In the genomic region with DNA sequence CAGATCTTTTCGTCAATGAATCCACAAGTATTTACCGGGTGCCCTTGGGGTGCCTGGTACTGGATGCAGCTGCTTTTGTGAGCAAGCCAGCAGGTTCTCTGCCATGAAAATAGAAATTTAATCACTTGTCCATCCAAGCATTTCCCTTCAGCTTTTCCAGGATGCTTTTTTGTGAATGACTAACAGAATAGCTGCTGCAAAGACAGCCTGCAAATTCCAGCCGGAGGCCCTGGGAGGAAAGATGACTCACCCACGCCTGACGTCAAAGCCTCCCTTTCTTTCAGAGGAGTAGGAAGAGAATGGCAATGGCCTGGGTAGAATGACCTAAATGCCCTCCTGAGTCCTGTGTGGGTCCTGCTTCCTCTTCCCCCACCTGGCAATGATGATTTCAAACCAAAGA, we compare ENCODE assay signal across 2 cellular contexts.
A peak's percentile ranks its signal among the peaks of the same experiment; 100 is the strongest.
TF ChIP-seq lines count a peak whose summit lies in the region.

No MANE protein-coding gene starts in this region.

TF ChIP-seq in HEK293, 187 proteins besides CTCF, POLR2A, EP300 and RAD21 (continued from another document and continues in another):
- TF ChIP-seq, protein P1, sequence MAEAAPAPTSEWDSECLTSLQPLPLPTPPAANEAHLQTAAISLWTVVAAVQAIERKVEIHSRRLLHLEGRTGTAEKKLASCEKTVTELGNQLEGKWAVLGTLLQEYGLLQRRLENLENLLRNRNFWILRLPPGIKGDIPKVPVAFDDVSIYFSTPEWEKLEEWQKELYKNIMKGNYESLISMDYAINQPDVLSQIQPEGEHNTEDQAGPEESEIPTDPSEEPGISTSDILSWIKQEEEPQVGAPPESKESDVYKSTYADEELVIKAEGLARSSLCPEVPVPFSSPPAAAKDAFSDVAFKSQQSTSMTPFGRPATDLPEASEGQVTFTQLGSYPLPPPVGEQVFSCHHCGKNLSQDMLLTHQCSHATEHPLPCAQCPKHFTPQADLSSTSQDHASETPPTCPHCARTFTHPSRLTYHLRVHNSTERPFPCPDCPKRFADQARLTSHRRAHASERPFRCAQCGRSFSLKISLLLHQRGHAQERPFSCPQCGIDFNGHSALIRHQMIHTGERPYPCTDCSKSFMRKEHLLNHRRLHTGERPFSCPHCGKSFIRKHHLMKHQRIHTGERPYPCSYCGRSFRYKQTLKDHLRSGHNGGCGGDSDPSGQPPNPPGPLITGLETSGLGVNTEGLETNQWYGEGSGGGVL (tag by site-specific recombination; IDR thresholded peaks at IDR 0.05): 0 out of 2 replicates have a peak, but pooled peaks have one; percentile 11
- TF ChIP-seq, protein P2, sequence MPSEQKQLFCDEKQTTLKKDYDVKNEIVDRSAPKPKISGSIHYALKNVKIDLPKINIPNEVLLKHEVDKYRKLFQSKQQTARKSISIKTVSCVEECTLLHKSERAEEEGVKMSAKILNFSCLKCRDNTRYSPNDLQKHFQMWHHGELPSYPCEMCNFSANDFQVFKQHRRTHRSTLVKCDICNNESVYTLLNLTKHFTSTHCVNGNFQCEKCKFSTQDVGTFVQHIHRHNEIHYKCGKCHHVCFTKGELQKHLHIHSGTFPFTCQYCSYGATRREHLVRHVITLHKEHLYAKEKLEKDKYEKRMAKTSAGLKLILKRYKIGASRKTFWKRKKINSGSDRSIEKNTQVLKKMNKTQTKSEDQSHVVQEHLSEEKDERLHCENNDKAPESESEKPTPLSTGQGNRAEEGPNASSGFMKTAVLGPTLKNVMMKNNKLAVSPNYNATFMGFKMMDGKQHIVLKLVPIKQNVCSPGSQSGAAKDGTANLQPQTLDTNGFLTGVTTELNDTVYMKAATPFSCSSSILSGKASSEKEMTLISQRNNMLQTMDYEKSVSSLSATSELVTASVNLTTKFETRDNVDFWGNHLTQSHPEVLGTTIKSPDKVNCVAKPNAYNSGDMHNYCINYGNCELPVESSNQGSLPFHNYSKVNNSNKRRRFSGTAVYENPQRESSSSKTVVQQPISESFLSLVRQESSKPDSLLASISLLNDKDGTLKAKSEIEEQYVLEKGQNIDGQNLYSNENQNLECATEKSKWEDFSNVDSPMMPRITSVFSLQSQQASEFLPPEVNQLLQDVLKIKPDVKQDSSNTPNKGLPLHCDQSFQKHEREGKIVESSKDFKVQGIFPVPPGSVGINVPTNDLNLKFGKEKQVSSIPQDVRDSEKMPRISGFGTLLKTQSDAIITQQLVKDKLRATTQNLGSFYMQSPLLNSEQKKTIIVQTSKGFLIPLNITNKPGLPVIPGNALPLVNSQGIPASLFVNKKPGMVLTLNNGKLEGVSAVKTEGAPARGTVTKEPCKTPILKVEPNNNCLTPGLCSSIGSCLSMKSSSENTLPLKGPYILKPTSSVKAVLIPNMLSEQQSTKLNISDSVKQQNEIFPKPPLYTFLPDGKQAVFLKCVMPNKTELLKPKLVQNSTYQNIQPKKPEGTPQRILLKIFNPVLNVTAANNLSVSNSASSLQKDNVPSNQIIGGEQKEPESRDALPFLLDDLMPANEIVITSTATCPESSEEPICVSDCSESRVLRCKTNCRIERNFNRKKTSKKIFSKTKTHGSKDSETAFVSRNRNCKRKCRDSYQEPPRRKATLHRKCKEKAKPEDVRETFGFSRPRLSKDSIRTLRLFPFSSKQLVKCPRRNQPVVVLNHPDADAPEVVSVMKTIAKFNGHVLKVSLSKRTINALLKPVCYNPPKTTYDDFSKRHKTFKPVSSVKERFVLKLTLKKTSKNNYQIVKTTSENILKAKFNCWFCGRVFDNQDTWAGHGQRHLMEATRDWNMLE (tag by site-specific recombination; conservative IDR thresholded peaks at IDR 0.05; ENCODE audit: low read depth): peak; percentile 33; the same call in 1 of the 2 replicates
- TF ChIP-seq ZNF660 (tag by site-specific recombination; IDR thresholded peaks at IDR 0.05): 0 out of 2 replicates have a peak, but pooled peaks have one; percentile 47
- peak; percentile 78 for TF ChIP-seq ZNF366 (tag by site-specific recombination; conservative IDR thresholded peaks at IDR 0.05)
- TF ChIP-seq, protein P3, sequence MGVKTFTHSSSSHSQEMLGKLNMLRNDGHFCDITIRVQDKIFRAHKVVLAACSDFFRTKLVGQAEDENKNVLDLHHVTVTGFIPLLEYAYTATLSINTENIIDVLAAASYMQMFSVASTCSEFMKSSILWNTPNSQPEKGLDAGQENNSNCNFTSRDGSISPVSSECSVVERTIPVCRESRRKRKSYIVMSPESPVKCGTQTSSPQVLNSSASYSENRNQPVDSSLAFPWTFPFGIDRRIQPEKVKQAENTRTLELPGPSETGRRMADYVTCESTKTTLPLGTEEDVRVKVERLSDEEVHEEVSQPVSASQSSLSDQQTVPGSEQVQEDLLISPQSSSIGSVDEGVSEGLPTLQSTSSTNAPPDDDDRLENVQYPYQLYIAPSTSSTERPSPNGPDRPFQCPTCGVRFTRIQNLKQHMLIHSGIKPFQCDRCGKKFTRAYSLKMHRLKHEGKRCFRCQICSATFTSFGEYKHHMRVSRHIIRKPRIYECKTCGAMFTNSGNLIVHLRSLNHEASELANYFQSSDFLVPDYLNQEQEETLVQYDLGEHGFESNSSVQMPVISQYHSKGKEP (tag by site-specific recombination; IDR thresholded peaks at IDR 0.05): no peak
- TF ChIP-seq ZNF214 (tag by site-specific recombination; IDR thresholded peaks at IDR 0.05; ENCODE audit: borderline replicate concordance): no peak
- no peak for TF ChIP-seq ZNF560 (tag by site-specific recombination; IDR thresholded peaks at IDR 0.05; ENCODE audit: borderline replicate concordance)
- TF ChIP-seq, protein P4, sequence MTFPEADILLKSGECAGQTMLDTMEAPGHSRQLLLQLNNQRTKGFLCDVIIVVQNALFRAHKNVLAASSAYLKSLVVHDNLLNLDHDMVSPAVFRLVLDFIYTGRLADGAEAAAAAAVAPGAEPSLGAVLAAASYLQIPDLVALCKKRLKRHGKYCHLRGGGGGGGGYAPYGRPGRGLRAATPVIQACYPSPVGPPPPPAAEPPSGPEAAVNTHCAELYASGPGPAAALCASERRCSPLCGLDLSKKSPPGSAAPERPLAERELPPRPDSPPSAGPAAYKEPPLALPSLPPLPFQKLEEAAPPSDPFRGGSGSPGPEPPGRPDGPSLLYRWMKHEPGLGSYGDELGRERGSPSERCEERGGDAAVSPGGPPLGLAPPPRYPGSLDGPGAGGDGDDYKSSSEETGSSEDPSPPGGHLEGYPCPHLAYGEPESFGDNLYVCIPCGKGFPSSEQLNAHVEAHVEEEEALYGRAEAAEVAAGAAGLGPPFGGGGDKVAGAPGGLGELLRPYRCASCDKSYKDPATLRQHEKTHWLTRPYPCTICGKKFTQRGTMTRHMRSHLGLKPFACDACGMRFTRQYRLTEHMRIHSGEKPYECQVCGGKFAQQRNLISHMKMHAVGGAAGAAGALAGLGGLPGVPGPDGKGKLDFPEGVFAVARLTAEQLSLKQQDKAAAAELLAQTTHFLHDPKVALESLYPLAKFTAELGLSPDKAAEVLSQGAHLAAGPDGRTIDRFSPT (tag by site-specific recombination; IDR thresholded peaks at IDR 0.05): peak; percentile 67; the same call in 1 of the 2 replicates
- peak; percentile 66 for TF ChIP-seq GLIS1 (tag by site-specific recombination; IDR thresholded peaks at IDR 0.05)
- TF ChIP-seq ZBTB21 (tag by site-specific recombination; IDR thresholded peaks at IDR 0.05): peak; percentile 74
- peak; percentile 57 for TF ChIP-seq ZNF335 (tag by site-specific recombination; conservative IDR thresholded peaks at IDR 0.05)

TF ChIP-seq in SK-N-SH, 30 proteins besides CTCF, POLR2A, EP300 and RAD21 (continued from another document):
- TF ChIP-seq, protein P5, sequence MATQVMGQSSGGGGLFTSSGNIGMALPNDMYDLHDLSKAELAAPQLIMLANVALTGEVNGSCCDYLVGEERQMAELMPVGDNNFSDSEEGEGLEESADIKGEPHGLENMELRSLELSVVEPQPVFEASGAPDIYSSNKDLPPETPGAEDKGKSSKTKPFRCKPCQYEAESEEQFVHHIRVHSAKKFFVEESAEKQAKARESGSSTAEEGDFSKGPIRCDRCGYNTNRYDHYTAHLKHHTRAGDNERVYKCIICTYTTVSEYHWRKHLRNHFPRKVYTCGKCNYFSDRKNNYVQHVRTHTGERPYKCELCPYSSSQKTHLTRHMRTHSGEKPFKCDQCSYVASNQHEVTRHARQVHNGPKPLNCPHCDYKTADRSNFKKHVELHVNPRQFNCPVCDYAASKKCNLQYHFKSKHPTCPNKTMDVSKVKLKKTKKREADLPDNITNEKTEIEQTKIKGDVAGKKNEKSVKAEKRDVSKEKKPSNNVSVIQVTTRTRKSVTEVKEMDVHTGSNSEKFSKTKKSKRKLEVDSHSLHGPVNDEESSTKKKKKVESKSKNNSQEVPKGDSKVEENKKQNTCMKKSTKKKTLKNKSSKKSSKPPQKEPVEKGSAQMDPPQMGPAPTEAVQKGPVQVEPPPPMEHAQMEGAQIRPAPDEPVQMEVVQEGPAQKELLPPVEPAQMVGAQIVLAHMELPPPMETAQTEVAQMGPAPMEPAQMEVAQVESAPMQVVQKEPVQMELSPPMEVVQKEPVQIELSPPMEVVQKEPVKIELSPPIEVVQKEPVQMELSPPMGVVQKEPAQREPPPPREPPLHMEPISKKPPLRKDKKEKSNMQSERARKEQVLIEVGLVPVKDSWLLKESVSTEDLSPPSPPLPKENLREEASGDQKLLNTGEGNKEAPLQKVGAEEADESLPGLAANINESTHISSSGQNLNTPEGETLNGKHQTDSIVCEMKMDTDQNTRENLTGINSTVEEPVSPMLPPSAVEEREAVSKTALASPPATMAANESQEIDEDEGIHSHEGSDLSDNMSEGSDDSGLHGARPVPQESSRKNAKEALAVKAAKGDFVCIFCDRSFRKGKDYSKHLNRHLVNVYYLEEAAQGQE (IDR thresholded peaks at IDR 0.05; ENCODE audit: low read depth, low read length): 0 out of 2 replicates have a peak, but pooled peaks have one; percentile 62
- TF ChIP-seq SIN3A (IDR thresholded peaks at IDR 0.05; ENCODE audit: borderline replicate concordance, low read depth, low read length) (peak; percentile 82; the same call in 1 of the 2 replicates), NFIC (IDR thresholded peaks at IDR 0.05; ENCODE audit: borderline replicate concordance) (peak; percentile 83), MEF2A (IDR thresholded peaks at IDR 0.05; ENCODE audit: borderline replicate concordance, low read depth) (peak; percentile 49; the same call in 1 of the 2 replicates), JUND (IDR thresholded peaks at IDR 0.05) (peak; percentile 98), FOSL2 (IDR thresholded peaks at IDR 0.05; ENCODE audit: borderline replicate concordance, low read depth) (peak; percentile 99), ELF1 (IDR thresholded peaks at IDR 0.05) (peak; percentile 63), NRF1 (IDR thresholded peaks at IDR 0.05; ENCODE audit: low read depth, low read length) (no peak), FOXM1 (IDR thresholded peaks at IDR 0.05; ENCODE audit: low read depth) (no peak), FOXJ3 (CRISPR knock-in tag; IDR thresholded peaks at IDR 0.05) (no peak), GATA2 (CRISPR knock-in tag; IDR thresholded peaks at IDR 0.05) (no peak), YY1 (IDR thresholded peaks at IDR 0.05; ENCODE audit: low read depth) (peak; percentile 57; the same call in 1 of the 2 replicates), MXI1 (IDR thresholded peaks at IDR 0.05; ENCODE audit: low read depth, low read length) (no peak)
- TF ChIP-seq, protein P6, sequence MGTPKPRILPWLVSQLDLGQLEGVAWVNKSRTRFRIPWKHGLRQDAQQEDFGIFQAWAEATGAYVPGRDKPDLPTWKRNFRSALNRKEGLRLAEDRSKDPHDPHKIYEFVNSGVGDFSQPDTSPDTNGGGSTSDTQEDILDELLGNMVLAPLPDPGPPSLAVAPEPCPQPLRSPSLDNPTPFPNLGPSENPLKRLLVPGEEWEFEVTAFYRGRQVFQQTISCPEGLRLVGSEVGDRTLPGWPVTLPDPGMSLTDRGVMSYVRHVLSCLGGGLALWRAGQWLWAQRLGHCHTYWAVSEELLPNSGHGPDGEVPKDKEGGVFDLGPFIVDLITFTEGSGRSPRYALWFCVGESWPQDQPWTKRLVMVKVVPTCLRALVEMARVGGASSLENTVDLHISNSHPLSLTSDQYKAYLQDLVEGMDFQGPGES (IDR thresholded peaks at IDR 0.05; ENCODE audit: low read depth, low read length): no peak
- TF ChIP-seq, protein P7, sequence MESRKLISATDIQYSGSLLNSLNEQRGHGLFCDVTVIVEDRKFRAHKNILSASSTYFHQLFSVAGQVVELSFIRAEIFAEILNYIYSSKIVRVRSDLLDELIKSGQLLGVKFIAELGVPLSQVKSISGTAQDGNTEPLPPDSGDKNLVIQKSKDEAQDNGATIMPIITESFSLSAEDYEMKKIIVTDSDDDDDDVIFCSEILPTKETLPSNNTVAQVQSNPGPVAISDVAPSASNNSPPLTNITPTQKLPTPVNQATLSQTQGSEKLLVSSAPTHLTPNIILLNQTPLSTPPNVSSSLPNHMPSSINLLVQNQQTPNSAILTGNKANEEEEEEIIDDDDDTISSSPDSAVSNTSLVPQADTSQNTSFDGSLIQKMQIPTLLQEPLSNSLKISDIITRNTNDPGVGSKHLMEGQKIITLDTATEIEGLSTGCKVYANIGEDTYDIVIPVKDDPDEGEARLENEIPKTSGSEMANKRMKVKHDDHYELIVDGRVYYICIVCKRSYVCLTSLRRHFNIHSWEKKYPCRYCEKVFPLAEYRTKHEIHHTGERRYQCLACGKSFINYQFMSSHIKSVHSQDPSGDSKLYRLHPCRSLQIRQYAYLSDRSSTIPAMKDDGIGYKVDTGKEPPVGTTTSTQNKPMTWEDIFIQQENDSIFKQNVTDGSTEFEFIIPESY (IDR thresholded peaks at IDR 0.05; ENCODE audit: borderline replicate concordance, low read depth): no peak; the same call in 1 of the 2 replicates
- TF ChIP-seq, protein P8, sequence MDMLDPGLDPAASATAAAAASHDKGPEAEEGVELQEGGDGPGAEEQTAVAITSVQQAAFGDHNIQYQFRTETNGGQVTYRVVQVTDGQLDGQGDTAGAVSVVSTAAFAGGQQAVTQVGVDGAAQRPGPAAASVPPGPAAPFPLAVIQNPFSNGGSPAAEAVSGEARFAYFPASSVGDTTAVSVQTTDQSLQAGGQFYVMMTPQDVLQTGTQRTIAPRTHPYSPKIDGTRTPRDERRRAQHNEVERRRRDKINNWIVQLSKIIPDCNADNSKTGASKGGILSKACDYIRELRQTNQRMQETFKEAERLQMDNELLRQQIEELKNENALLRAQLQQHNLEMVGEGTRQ (IDR thresholded peaks at IDR 0.05; ENCODE audit: borderline replicate concordance, low read depth, low read length): no peak
- TF ChIP-seq, protein P9, sequence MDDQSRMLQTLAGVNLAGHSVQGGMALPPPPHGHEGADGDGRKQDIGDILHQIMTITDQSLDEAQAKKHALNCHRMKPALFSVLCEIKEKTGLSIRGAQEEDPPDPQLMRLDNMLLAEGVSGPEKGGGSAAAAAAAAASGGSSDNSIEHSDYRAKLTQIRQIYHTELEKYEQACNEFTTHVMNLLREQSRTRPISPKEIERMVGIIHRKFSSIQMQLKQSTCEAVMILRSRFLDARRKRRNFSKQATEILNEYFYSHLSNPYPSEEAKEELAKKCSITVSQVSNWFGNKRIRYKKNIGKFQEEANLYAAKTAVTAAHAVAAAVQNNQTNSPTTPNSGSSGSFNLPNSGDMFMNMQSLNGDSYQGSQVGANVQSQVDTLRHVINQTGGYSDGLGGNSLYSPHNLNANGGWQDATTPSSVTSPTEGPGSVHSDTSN (IDR thresholded peaks at IDR 0.05): peak; percentile 77
